21 cellular contexts compared by ENCODE assay signal in the genomic region with DNA sequence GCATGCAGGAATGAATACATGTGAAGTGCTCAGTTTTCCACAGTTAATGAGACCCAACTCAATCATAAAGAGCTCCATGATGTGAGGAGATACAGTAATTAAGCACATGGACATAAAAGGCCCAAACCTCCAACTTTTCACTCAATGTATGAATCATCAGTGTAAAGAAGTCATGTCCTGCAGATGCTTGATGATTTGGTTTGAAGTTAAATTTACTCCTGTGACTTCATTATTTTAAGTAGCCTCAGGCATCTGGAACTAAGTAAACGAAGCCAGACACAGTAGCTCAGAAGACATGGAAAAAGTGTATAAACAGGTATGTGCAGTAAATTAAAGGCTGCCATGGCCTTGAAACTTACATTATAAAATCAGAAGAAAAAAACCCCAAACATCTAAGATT. TPM values are rescaled to one million over a fixed set of nuclear protein-coding genes. Genes with fewer than 3 reads are reported as not detected.
"Had no signal": no experiment of that assay in that cellular context is flagged by ENCODE, and none has a peak within 500 bp of the region (broad histone marks: within the 10 kb centered on the region; RNA-seq: fewer than 3 reads in every experiment).

No MANE protein-coding gene starts in this region.

- ATAC-seq: activated CD8-positive, alpha-beta T cell treated with anti-CD3 and anti-CD28 coated beads, Interleukin-2, amount 10 ng/mL, durations not matched to agents 7 days and 5 days; gastroesophageal sphincter; naive thymus-derived CD8-positive, alpha-beta T cell; pancreas had no signal

- H3K4me3 ChIP-seq: gastroesophageal sphincter, left ventricle myocardium inferior, pancreas, stomach, thoracic aorta had no signal

- H3K4me1 ChIP-seq: gastroesophageal sphincter, left ventricle myocardium inferior, pancreas, stomach had no signal

- H3K9me3 ChIP-seq: gastroesophageal sphincter, pancreas had no signal

- H3K27me3 ChIP-seq: brain microvascular endothelial cell, gastroesophageal sphincter, pancreas, stomach had no signal

- H3K27ac ChIP-seq: brain microvascular endothelial cell, gastroesophageal sphincter, left ventricle myocardium inferior, pancreas, stomach, thoracic aorta had no signal

- H3K36me3 ChIP-seq: brain microvascular endothelial cell, gastroesophageal sphincter, left ventricle myocardium inferior, pancreas, stomach, thoracic aorta had no signal

- DNase-seq: activated CD4-positive, alpha-beta T cell treated with anti-CD3 and anti-CD28 coated beads, Interleukin-2, amount 10 ng/mL, durations not matched to agents 24 days and 14 days; activated CD4-positive, CD25-positive, alpha-beta regulatory T cell; activated CD8-positive, alpha-beta memory T cell treated with anti-CD3 and anti-CD28 coated beads, Interleukin-2, amount 50 U/mL, for 48 hours; activated CD8-positive, alpha-beta T cell treated with anti-CD3 and anti-CD28 coated beads, Interleukin-2, amount 10 ng/mL, durations not matched to agents 7 days and 5 days; activated gamma-delta T cell treated with Interleukin-2 at 50 U/mL for 16 hours; amygdala; brain microvascular endothelial cell; cortex of kidney; effector memory CD4-positive, alpha-beta T cell; left ventricle myocardium inferior; mesenchymal stem cell; naive thymus-derived CD8-positive, alpha-beta T cell; pancreas; stimulated activated CD4-positive, alpha-beta T cell treated with anti-CD3 and anti-CD28 coated beads, Interleukin-12 subunit alpha, Interleukin-12 subunit beta, amount 100 ng/mL, for 4 hours; stimulated activated CD4-positive, alpha-beta T cell treated with anti-CD3 and anti-CD28 coated beads, Interleukin-2, amount 100 ng/mL, for 24 hours; stomach had no signal

RNA-seq across cellular contexts. Expression of gene CCL2, which starts 29.1 kb away (rescaled TPM):
- total RNA-seq: activated CD8-positive, alpha-beta T cell treated with anti-CD3 and anti-CD28 coated beads, Interleukin-2, amount 10 ng/mL, durations not matched to agents 7 days and 5 days had no signal

RNA-seq across cellular contexts. Expression of gene CCL7, which starts 44.0 kb away (rescaled TPM):
- total RNA-seq: activated CD4-positive, alpha-beta T cell treated with anti-CD3 and anti-CD28 coated beads, Interleukin-2, amount 10 ng/mL, durations not matched to agents 24 days and 14 days; activated CD8-positive, alpha-beta T cell treated with anti-CD3 and anti-CD28 coated beads, Interleukin-2, amount 10 ng/mL, durations not matched to agents 7 days and 5 days; left ventricle myocardium inferior; mucosa of gallbladder; naive thymus-derived CD8-positive, alpha-beta T cell; pancreas; stomach; ureter had no signal

RNA-seq across cellular contexts. Expression of gene CCL11, which starts 59.5 kb away (rescaled TPM):
- total RNA-seq: activated CD4-positive, alpha-beta T cell treated with anti-CD3 and anti-CD28 coated beads, Interleukin-2, amount 10 ng/mL, durations not matched to agents 24 days and 14 days; activated CD8-positive, alpha-beta T cell treated with anti-CD3 and anti-CD28 coated beads, Interleukin-2, amount 10 ng/mL, durations not matched to agents 7 days and 5 days; fibroblast of lung; naive thymus-derived CD8-positive, alpha-beta T cell; thoracic aorta; ureter had no signal
